12 cellular contexts compared by ENCODE assay signal in genomic region chr6:134318396-134319281, GRCh38. TPM values are rescaled to one million over a fixed set of nuclear protein-coding genes. Genes with fewer than 3 reads are reported as not detected.
DNase-seq lines count a peak whose midpoint lies in the region; ATAC-seq and TF ChIP-seq lines count a peak whose summit lies in the region.
"Had no signal": no experiment of that assay in that cellular context is flagged by ENCODE, and none has a peak within 500 bp of the region (broad histone marks: within the 10 kb centered on the region; RNA-seq: fewer than 3 reads in every experiment).

No MANE protein-coding gene starts in this region.

- H3K4me2 ChIP-seq in BLaER1 = peak overlapping the region; percentile 92

- no peak for DNase-seq in HFFc6
- DNase-seq in caudate nucleus (lab: John Stamatoyannopoulos, UW) = peak in 3 of 61 donors; percentile 13 to 32 (median 18)
- DNase-seq in naive thymus-derived CD4-positive, alpha-beta T cell = no peak
- no peak for DNase-seq in NCI-H1417 treated with DMSO at 0.1 percent for 48 hours (lab: John Stamatoyannopoulos, UW)
- DNase-seq in NK-92 (lab: John Stamatoyannopoulos, UW; ENCODE audit: unreplicated experiment) = no peak
- no peak for DNase-seq in ACHN
- DNase-seq: NCI-H446 treated with DMSO at 0.1 percent for 48 hours, T1000 had no signal

- H3K9me3 Mint-ChIP-seq in HFFc6 = no peaks in the 10 kb centered on the region
- peaks cover 0 to 7% (median 0%) of the 10 kb centered on the region in 11 donors for H3K9me3 Mint-ChIP-seq in naive thymus-derived CD4-positive, alpha-beta T cell

- H3K9ac ChIP-seq in BLaER1 = peak overlapping the region; percentile 78

- TF ChIP-seq CTCF in HFFc6 (IDR thresholded peaks at IDR 0.05) = no peak

- H3K27ac ChIP-seq in BLaER1 = peak overlapping the region; percentile 64
- peak overlapping the region; percentile 95 for H3K27ac ChIP-seq in caudate nucleus (ENCODE audit: low read depth, low read length)
- no peak overlapping the region for H3K27ac ChIP-seq in naive thymus-derived CD4-positive, alpha-beta T cell (ENCODE audit: low read depth, low read length)
- H3K27ac ChIP-seq: prostate gland had no signal

- peaks cover under 1% of the 10 kb centered on the region for H3K27me3 Mint-ChIP-seq in HFFc6 (ENCODE audit: insufficient read depth)
- H3K27me3 Mint-ChIP-seq in naive thymus-derived CD4-positive, alpha-beta T cell = peaks cover 0 to 47% (median 21%) of the 10 kb centered on the region in 5 donors

- H3K4me1 Mint-ChIP-seq in HFFc6 (ENCODE audit: low read depth) = peaks cover 26% of the 10 kb centered on the region
- peaks cover 2 to 38% (median 25%) of the 10 kb centered on the region in 7 donors for H3K4me1 Mint-ChIP-seq in naive thymus-derived CD4-positive, alpha-beta T cell

- no peak for ATAC-seq in naive thymus-derived CD4-positive, alpha-beta T cell
- ATAC-seq in HG02571 (IDR thresholded peaks at IDR 0.05; ENCODE audit: unreplicated experiment) = no peak

- H3K36me3 ChIP-seq in BLaER1 = no peaks in the 10 kb centered on the region
- H3K36me3 ChIP-seq in naive thymus-derived CD4-positive, alpha-beta T cell (ENCODE audit: control insufficient read depth in 2 of 3, insufficient read depth in 3 of 3, low read length in 3 of 3) = no peaks in the 10 kb centered on the region
- H3K36me3 ChIP-seq: prostate gland had no signal

- no peaks in the 10 kb centered on the region for H3K27me3 ChIP-seq in BLaER1
- H3K27me3 ChIP-seq in naive thymus-derived CD4-positive, alpha-beta T cell (ENCODE audit: control insufficient read depth in 2 of 2, insufficient read depth in 2 of 2, low read length in 2 of 2) = no peaks in the 10 kb centered on the region
- H3K27me3 ChIP-seq: body of pancreas had no signal

- H4K20me1 ChIP-seq in BLaER1 = no peaks in the 10 kb centered on the region; the same call in 1 of the 2 replicates

- CTCF ChIA-PET in naive thymus-derived CD4-positive, alpha-beta T cell (lab: Charles Lee) = interaction anchor here (0.6 to 1.5 kb wide), 4 partner anchors 38 to 322 kb away, joined by 3 to 8 read pairs (median 4); no protein-coding TSS in a partner anchor

- POLR2A ChIA-PET in naive thymus-derived CD4-positive, alpha-beta T cell (lab: Charles Lee) = interaction anchor here (1.2 to 1.8 kb wide), 3 partner anchors 12 to 141 kb away, joined by 3 to 7 read pairs (median 4); no protein-coding TSS in a partner anchor

- no peak overlapping the region for H3K27ac Mint-ChIP-seq in HFFc6
- peak overlapping the region in 3 of 9 donors; percentile 60 to 84 (median 77) for H3K27ac Mint-ChIP-seq in naive thymus-derived CD4-positive, alpha-beta T cell

- H3K9me3 ChIP-seq in BLaER1 = peaks cover 23% of the 10 kb centered on the region
- H3K9me3 ChIP-seq in naive thymus-derived CD4-positive, alpha-beta T cell (ENCODE audit: control insufficient read depth in 2 of 3, low read length in 3 of 3) = no peaks in the 10 kb centered on the region
- H3K9me3 ChIP-seq: body of pancreas, prostate gland had no signal

- in situ Hi-C loops in ACHN (cut with HindIII; ENCODE audit: low pct_ligation_motif_present, low pct_unique_long_range_greater_than_20kb, low sequenced_read_pairs) = no loop called here

- H3K4me3 Mint-ChIP-seq in HFFc6 = peak overlapping the region; percentile 87
- H3K4me3 Mint-ChIP-seq in naive thymus-derived CD4-positive, alpha-beta T cell = peak overlapping the region; percentile 85 to 99 (median 91)

- H3K4me1 ChIP-seq in BLaER1 = peaks cover 51% of the 10 kb centered on the region
- peaks cover 0 to 6% of the 10 kb centered on the region in 2 donors for H3K4me1 ChIP-seq in naive thymus-derived CD4-positive, alpha-beta T cell (ENCODE audit: control insufficient read depth in 2 of 2, insufficient read depth in 2 of 2, low read length in 2 of 2)
- H3K4me1 ChIP-seq: prostate gland had no signal

- peak overlapping the region; percentile 81 for H3K4me3 ChIP-seq in BLaER1
- no peak overlapping the region for H3K4me3 ChIP-seq in naive thymus-derived CD4-positive, alpha-beta T cell (ENCODE audit: low read length)

- intact Hi-C loops in naive thymus-derived CD4-positive, alpha-beta T cell (cut with micrococcal nuclease) = loop anchor here (2.0 to 10.0 kb wide), 2 partner anchors 322 to 326 kb away; no protein-coding TSS in a partner anchor

- no peaks in the 10 kb centered on the region for H3K36me3 Mint-ChIP-seq in HFFc6 (ENCODE audit: low read depth)
- H3K36me3 Mint-ChIP-seq in naive thymus-derived CD4-positive, alpha-beta T cell = peaks cover 0 to 15% (median 0%) of the 10 kb centered on the region in 5 donors

RNA-seq across cellular contexts. Expression of gene SGK1, which starts 0.7 kb away (rescaled TPM):
- 100 to 1,000 TPM in 4 of 6 experiments, 10 to 100 TPM in 2; 75.4 to 117 (median 104) TPM for total RNA-seq in HFFc6 (2021; fragmentation: NEBNext Ultra II Directional; extraction: Animal tissue kit (Norgen Biotek cat#: 25700))
- total RNA-seq in naive thymus-derived CD4-positive, alpha-beta T cell = 100 to 1,000 TPM in 2 of 5 experiments, 10 to 100 TPM in 3; 16.4 to 443 (median 32.4) TPM
- polyA plus RNA-seq in naive thymus-derived CD4-positive, alpha-beta T cell = 1 to 10 TPM; 6.9 to 8.0 TPM
